In genomic region chr5:93604119-93604963, GRCh38 we compare ENCODE assay signal across 7 cellular contexts. TPM values are rescaled to one million over a fixed set of nuclear protein-coding genes. Genes with fewer than 3 reads are reported as not detected.
DNase-seq lines count a peak whose midpoint lies in the region; ATAC-seq and TF ChIP-seq lines count a peak whose summit lies in the region.

No MANE protein-coding gene starts in this region.

- H3K4me3 ChIP-seq in WERI-Rb-1 (ENCODE audit: low read depth, low read length) (peak overlapping the region; percentile 52), fibroblast of villous mesenchyme (ENCODE audit: low read depth, low read length) (peak overlapping the region; percentile 51), retinal pigment epithelial cell (ENCODE audit: low read length) (peak overlapping the region; percentile 46)

- no peaks in the 10 kb centered on the region for H3K27me3 ChIP-seq in WERI-Rb-1 (ENCODE audit: insufficient read depth, low read depth, severe bottlenecking)

- DNase-seq in GM03348 (ENCODE audit: low spot score) (peak; percentile 33), WERI-Rb-1 (peak; percentile 61), fibroblast of villous mesenchyme (ENCODE audit: low read depth) (peak; percentile 75), retinal pigment epithelial cell (ENCODE audit: low read depth) (no peak)

- H3K9me3 ChIP-seq in WERI-Rb-1 (ENCODE audit: severe bottlenecking) = no peaks in the 10 kb centered on the region

- TF ChIP-seq CTCF in WERI-Rb-1 (IDR thresholded peaks at IDR 0.05; ENCODE audit: low read depth, low read length) (no peak), fibroblast of villous mesenchyme (IDR thresholded peaks at IDR 0.05; ENCODE audit: insufficient read depth, low read depth, low read length) (no peak), retinal pigment epithelial cell (conservative IDR thresholded peaks at IDR 0.05; ENCODE audit: low read depth, low read length) (no peak)

- H3K36me3 ChIP-seq in WERI-Rb-1 = no peaks in the 10 kb centered on the region

- ATAC-seq in GM18870 (IDR thresholded peaks at IDR 0.05; ENCODE audit: unreplicated experiment) (no peak), HG03196 (IDR thresholded peaks at IDR 0.05; ENCODE audit: unreplicated experiment) (no peak), GM21723 (IDR thresholded peaks at IDR 0.05; ENCODE audit: unreplicated experiment) (no peak)

- peak overlapping the region; percentile 50 for H3K27ac ChIP-seq in WERI-Rb-1

RNA-seq across cellular contexts. Expression of gene NR2F1, which starts 21.3 kb away (rescaled TPM):
- total RNA-seq in fibroblast of villous mesenchyme = 29.8 and 68.3 TPM in 2 replicates

RNA-seq across cellular contexts. Expression of gene NR2F1-AS1, which starts 23.3 kb away (rescaled TPM):
- 27.6 and 30.3 TPM in 2 replicates for total RNA-seq in fibroblast of villous mesenchyme
